ENCODE assay signal across 9 cellular contexts in the genomic region with DNA sequence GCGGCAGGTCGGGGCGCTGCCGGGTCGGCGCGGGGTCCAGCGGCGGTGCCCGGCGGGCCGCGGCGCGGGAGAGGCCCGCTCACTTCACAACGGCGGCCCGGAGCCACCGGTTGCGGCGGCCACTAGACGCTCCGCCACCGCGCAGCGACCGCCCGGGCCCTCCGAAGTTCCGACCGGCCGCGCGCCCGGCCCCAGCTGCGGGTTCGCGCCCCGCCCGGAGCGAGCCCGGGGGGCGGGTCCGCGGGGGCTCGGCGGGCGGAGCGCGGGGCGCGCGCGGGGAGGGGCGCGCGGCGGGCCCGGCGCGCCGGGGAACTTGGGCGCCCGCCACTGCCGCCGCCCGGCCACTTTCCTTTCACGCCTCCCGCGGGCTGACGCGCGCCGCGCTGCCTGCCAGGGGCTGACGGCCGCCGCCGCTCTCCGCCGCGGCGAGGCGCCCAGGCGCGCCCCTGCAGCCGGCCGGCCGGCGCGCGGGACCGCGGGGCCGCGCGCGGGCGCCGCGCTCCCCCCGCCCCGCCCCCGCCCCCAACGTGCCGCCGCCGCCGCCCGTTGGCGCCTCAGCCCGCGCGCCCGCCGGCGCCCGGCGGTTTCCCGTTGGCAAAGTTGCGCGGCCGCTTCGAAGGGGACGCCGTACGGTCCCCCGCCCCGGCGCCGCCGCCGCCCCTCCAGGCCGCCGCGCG. TPM values are rescaled to one million over a fixed set of nuclear protein-coding genes. Genes with fewer than 3 reads are reported as not detected.
DNase-seq lines count a peak whose midpoint lies in the region; ATAC-seq, FAIRE-seq and TF ChIP-seq lines count a peak whose summit lies in the region.
"Had no signal": no experiment of that assay in that cellular context is flagged by ENCODE, and none has a peak within 500 bp of the region (broad histone marks: within the 10 kb centered on the region; RNA-seq: fewer than 3 reads in every experiment).

No MANE protein-coding gene starts in this region.

- H3K9ac ChIP-seq in HUES6 (ENCODE audit: low read length) (peak overlapping the region; percentile 68), kidney (ENCODE audit: low read length in 2 of 2) (peak overlapping the region; percentile 82 to 90)

- no peaks in the 10 kb centered on the region for H3K36me3 Mint-ChIP-seq in WTC11

- H3K4me1 ChIP-seq in HUES6 (ENCODE audit: control insufficient read depth, insufficient read depth, low read length): peaks cover 6% of the 10 kb centered on the region; the same call in 1 of the 2 replicates
- peaks cover 8 to 13% of the 10 kb centered on the region in 2 donors for H3K4me1 ChIP-seq in kidney (ENCODE audit: control insufficient read depth in 1 of 2, insufficient read depth in 1 of 2, low read depth in 1 of 2, low read length in 2 of 2)

- intact Hi-C loops in kidney (cut with DNase I): no loop called here

- CTCF ChIA-PET in WTC11 (lab: Charles Lee): interaction anchor here (0.6 to 2.8 kb wide), 8 partner anchors 9 to 224 kb away, joined by 3 to 9 read pairs (median 6); no protein-coding TSS in a partner anchor

- no peak for TF ChIP-seq CTCF in WTC11 (IDR thresholded peaks at IDR 0.05)
- TF ChIP-seq CTCF in kidney (IDR thresholded peaks at IDR 0.05; ENCODE audit: borderline replicate concordance, extremely low read depth, insufficient read depth): no peak

- peak overlapping the region; percentile 75; the same call in 1 of the 2 replicates for H3K27ac ChIP-seq in HUES6 (ENCODE audit: low read depth, low read length)
- H3K27ac ChIP-seq in caudate nucleus (ENCODE audit: low read depth, low read length): peak overlapping the region; percentile 90
- H3K27ac ChIP-seq in kidney (ENCODE audit: low read depth in 2 of 2, low read length in 2 of 2): peak overlapping the region; percentile 56 to 91

- H3K9me3 ChIP-seq in HUES6 (ENCODE audit: control insufficient read depth, insufficient read depth, low read depth, low read length): no peaks in the 10 kb centered on the region
- no peaks in the 10 kb centered on the region for H3K9me3 ChIP-seq in kidney (ENCODE audit: control insufficient read depth in 1 of 2, low read length in 2 of 2)

- peaks cover 42% of the 10 kb centered on the region for H3K27me3 Mint-ChIP-seq in WTC11 (ENCODE audit: low read depth)

- H3K27me3 ChIP-seq in HUES6 (ENCODE audit: control insufficient read depth, insufficient read depth, low read length): peaks cover 44% of the 10 kb centered on the region

- H3K4me1 Mint-ChIP-seq in WTC11: peaks cover 32% of the 10 kb centered on the region

- DNase-seq in COR-L47 (lab: John Stamatoyannopoulos, UW) (peak; percentile 38), WTC11 (ENCODE audit: low spot score) (peak; percentile 24), caudate nucleus (lab: John Stamatoyannopoulos, UW) (peak in 46 of 61 donors; percentile 5 to 72 (median 40)), kidney (peak; percentile 83)
- DNase-seq in stimulated activated CD4-positive, alpha-beta T cell treated with anti-CD3 and anti-CD28 coated beads, Interleukin-1b, Interleukin-23, amount 100 ng/mL, for 24 hours (ENCODE audit: low read depth in 4 of 4, low spot score in 1 of 4): peak; percentile 11 to 31 (median 22)

- H3K27ac Mint-ChIP-seq in WTC11: no peak overlapping the region

- H3K9me3 Mint-ChIP-seq in WTC11: no peaks in the 10 kb centered on the region

- FAIRE-seq in kidney (lab: Jason Lieb, UNC): no peak
- FAIRE-seq: colon had no signal

- ATAC-seq in GM19468 (IDR thresholded peaks at IDR 0.05; ENCODE audit: extremely low read depth, unreplicated experiment) (peak; percentile 40), WTC11 (peak; percentile 12), HG03378 (IDR thresholded peaks at IDR 0.05; ENCODE audit: unreplicated experiment) (no peak)

- H3K36me3 ChIP-seq in HUES6 (ENCODE audit: control insufficient read depth, insufficient read depth, low read length) (no peaks in the 10 kb centered on the region), kidney (ENCODE audit: control insufficient read depth in 1 of 2, insufficient read depth in 2 of 2, low read length in 2 of 2) (no peaks in the 10 kb centered on the region)

- peak overlapping the region; percentile 90 for H3K4me3 Mint-ChIP-seq in WTC11

- peak overlapping the region; percentile 79 for H3K4me3 ChIP-seq in HUES6 (ENCODE audit: low read depth, low read length)
- peak overlapping the region; percentile 85 to 86 for H3K4me3 ChIP-seq in kidney (ENCODE audit: low read length in 2 of 2)

- POLR2A ChIA-PET in WTC11 (lab: Charles Lee): no interaction called here

TF ChIP-seq in WTC11, 78 proteins besides CTCF, POLR2A, EP300 and RAD21:
- TF ChIP-seq GRHL2 (CRISPR knock-in tag; IDR thresholded peaks at IDR 0.05; ENCODE audit: insufficient replicate concordance, severe bottlenecking): no peak
- no peak for TF ChIP-seq FOXJ3 (CRISPR knock-in tag; IDR thresholded peaks at IDR 0.05; ENCODE audit: borderline replicate concordance)
- TF ChIP-seq CREB1 (CRISPR knock-in tag; IDR thresholded peaks at IDR 0.05): no peak
- no peak for TF ChIP-seq KAT7 (CRISPR knock-in tag; IDR thresholded peaks at IDR 0.05; ENCODE audit: borderline replicate concordance)
- no peak for TF ChIP-seq TEAD4 (CRISPR knock-in tag; IDR thresholded peaks at IDR 0.05)
- no peak for TF ChIP-seq JUN (CRISPR knock-in tag; IDR thresholded peaks at IDR 0.05)
TF ChIP-seq in WTC11: peak in this region for 0.

RNA-seq across cellular contexts. Expression of a gene that starts 0.6 kb away (rescaled TPM):
- total RNA-seq in WTC11 (2021) (12.3 to 20.9 TPM (median 14.7 TPM) in 3 replicates), kidney (16.0 TPM)
- polyA plus RNA-seq in kidney (ENCODE audit: insufficient read depth, low read depth, low replicate concordance): 3.4 TPM

Comparison
In these comparisons a context has a peak if more than half of its experiments do, and no peak if none do; other contexts are left out.
1. DNase-seq: peak in every context shown above with its lines; median percentile 83 in kidney; 40 in caudate nucleus; 38 in COR-L47; 24 in WTC11; 22 in stimulated activated CD4-positive, alpha-beta T cell treated with anti-CD3 and anti-CD28 coated beads, Interleukin-1b, Interleukin-23, amount 100 ng/mL, for 24 hours.